In the genomic region with DNA sequence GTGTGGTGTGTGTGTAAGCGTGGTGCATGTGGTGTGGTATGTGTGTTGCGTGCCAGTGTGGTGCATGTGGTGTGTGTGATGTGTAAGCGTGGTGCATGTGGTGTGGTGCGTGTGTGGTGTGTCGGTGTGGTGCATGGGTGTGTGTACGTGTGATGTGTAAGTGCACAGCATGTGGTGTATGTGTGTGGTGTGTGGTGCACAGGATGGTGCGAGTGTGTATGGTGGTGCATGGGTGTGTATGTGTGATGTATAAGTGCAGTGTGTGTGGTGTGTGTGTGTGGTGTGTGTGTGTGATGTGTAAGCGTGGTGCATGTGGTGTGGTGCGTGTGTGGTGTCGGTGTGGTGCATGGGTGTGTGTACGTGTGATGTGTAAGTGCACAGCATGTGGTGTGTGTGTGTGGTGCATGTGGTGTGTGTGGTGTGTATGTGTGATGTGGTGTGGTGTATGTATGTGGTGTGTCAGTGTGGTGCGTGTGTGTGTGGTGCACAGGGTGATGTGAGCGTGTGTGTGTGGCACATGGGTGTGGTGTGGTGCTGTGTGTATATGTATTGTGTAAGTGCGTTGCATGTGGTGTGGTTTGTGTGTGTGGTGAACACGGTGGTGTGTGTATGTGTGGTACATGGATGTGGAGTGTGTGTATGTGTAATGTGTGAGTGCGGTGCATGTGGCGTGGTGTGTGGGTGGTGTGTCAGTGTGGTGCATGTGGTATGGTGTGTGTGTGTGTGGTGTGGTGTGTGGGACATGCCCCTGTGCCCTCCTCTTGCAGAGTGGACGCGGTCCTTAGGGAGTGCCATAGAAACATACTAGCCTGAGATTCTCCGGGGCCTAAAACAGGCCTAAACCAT, we compare ENCODE assay signal across 9 cellular contexts. TPM values are rescaled to one million over a fixed set of nuclear protein-coding genes. Genes with fewer than 3 reads are reported as not detected.
DNase-seq lines count a peak whose midpoint lies in the region; ATAC-seq, FAIRE-seq and TF ChIP-seq lines count a peak whose summit lies in the region.
"Had no signal": no experiment of that assay in that cellular context is flagged by ENCODE, and none has a peak within 500 bp of the region (broad histone marks: within the 10 kb centered on the region; RNA-seq: fewer than 3 reads in every experiment).

No MANE protein-coding gene starts in this region.

- H3K27ac Mint-ChIP-seq in activated T-helper 1 cell treated with anti-CD3 and anti-CD28 coated beads, Interleukin-12 subunit alpha, Interleukin-12 subunit beta, Interleukin-2, Interleukin-4 antibody, amounts not matched to agents 30 ng/mL and 10 ng/mL and 1 ng/mL, durations not matched to agents 14 hours and 24 hours and 36 hours: peak overlapping the region; percentile 4

- in situ Hi-C loops in HepG2 (cut with HindIII; ENCODE audit: extremely low pct_ligation_motif_present, low pct_unique_long_range_greater_than_20kb): loop anchor here (10.0 kb wide), 1 partner anchor 160 kb away; no protein-coding TSS in a partner anchor

- H3K4me2 ChIP-seq in HepG2 (ENCODE audit: low read depth, low read length): peak overlapping the region; percentile 70

- no peak for TF ChIP-seq RAD21 in HepG2 (CRISPR knock-in tag; IDR thresholded peaks at IDR 0.05)

- H3K4me3 Mint-ChIP-seq in activated T-helper 1 cell treated with anti-CD3 and anti-CD28 coated beads, Interleukin-12 subunit alpha, Interleukin-12 subunit beta, Interleukin-2, Interleukin-4 antibody, amounts not matched to agents 30 ng/mL and 10 ng/mL and 1 ng/mL, durations not matched to agents 14 hours and 24 hours and 36 hours: peak overlapping the region; percentile 57

- CTCF ChIA-PET in HepG2 (lab: Yijun Ruan, JAX; ENCODE audit: low intra/inter-chr PET ratio, low total read pairs): no interaction called here

- TF ChIP-seq EP300 in HepG2 (IDR thresholded peaks at IDR 0.05; ENCODE audit: low read depth in 2 of 2, low read length in 2 of 2) (no peak), HepG2 (CRISPR knock-in tag; IDR thresholded peaks at IDR 0.05; ENCODE audit: borderline replicate concordance) (no peak)

- H3K9ac ChIP-seq in HepG2 (ENCODE audit: insufficient read depth, low read depth, low read length): no peak overlapping the region; the same call in 1 of the 2 replicates
- H3K9ac ChIP-seq in kidney (ENCODE audit: low read length in 2 of 2): no peak overlapping the region

- ATAC-seq in HepG2 (no peak), right lobe of liver (no peak), HG03196 (IDR thresholded peaks at IDR 0.05; ENCODE audit: unreplicated experiment) (no peak), GM21515 (IDR thresholded peaks at IDR 0.05; ENCODE audit: unreplicated experiment) (no peak)

- BruUV-seq in HepG2 (replicated peaks; lab: Mats Ljungman, UMichigan): no TSS peak

- 91% methylated on average over 19 of the region's 20 CpGs for whole genome bisulfite sequencing in HepG2 (ENCODE audit: low lambda C conversion rate)
- 92% methylated on average over 16 of the region's 20 CpGs for WGBS in right lobe of liver (ENCODE audit: insufficient coverage, low coverage, low lambda C conversion rate, missing lambda C conversion rate)

- POLR2A ChIA-PET in HepG2 (lab: Yijun Ruan, JAX): no interaction called here

- FAIRE-seq in HepG2 (lab: Jason Lieb, UNC) (no peak), kidney (lab: Jason Lieb, UNC) (no peak)
- FAIRE-seq: colon had no signal

- H3K9me3 ChIP-seq in HepG2 (ENCODE audit: low read length): no peaks in the 10 kb centered on the region
- H3K9me3 ChIP-seq in right lobe of liver: no peaks in the 10 kb centered on the region
- H3K9me3 ChIP-seq in kidney (ENCODE audit: control insufficient read depth in 1 of 2, low read length in 2 of 2): no peaks in the 10 kb centered on the region

- H3K4me1 ChIP-seq in HepG2 (ENCODE audit: insufficient read depth, low read length): peaks cover 78% of the 10 kb centered on the region
- peaks cover 0 to 8% (median 0%) of the 10 kb centered on the region in 4 donors for H3K4me1 ChIP-seq in right lobe of liver
- peaks cover 11 to 30% of the 10 kb centered on the region in 2 donors for H3K4me1 ChIP-seq in kidney (ENCODE audit: control insufficient read depth in 1 of 2, insufficient read depth in 1 of 2, low read depth in 1 of 2, low read length in 2 of 2)

- no peak for TF ChIP-seq CTCF in HepG2 (CRISPR knock-in tag; IDR thresholded peaks at IDR 0.05)
- TF ChIP-seq CTCF in right lobe of liver (IDR thresholded peaks at IDR 0.05): no peak
- no peak for TF ChIP-seq CTCF in kidney (IDR thresholded peaks at IDR 0.05; ENCODE audit: borderline replicate concordance, extremely low read depth, insufficient read depth)

- TF ChIP-seq POLR2A in HepG2 (IDR thresholded peaks at IDR 0.05; ENCODE audit: insufficient read depth in 1 of 2, low read depth in 2 of 2, low read length in 2 of 2) (no peak), right lobe of liver (IDR thresholded peaks at IDR 0.05) (no peak)

- no peak overlapping the region for H2AFZ ChIP-seq in HepG2 (ENCODE audit: low read length)

- no peaks in the 10 kb centered on the region for H4K20me1 ChIP-seq in HepG2 (ENCODE audit: insufficient read depth, low read length)

- H3K36me3 ChIP-seq in HepG2 (replicated peaks in 1 of 2; ENCODE audit: control insufficient read depth in 1 of 2, insufficient read depth in 2 of 2, low read length in 2 of 2) (no peaks in the 10 kb centered on the region), right lobe of liver (no peaks in the 10 kb centered on the region), kidney (ENCODE audit: control insufficient read depth in 1 of 2, insufficient read depth in 2 of 2, low read length in 2 of 2) (no peaks in the 10 kb centered on the region)

- peaks cover 15% of the 10 kb centered on the region for H3K79me2 ChIP-seq in HepG2 (ENCODE audit: insufficient read depth, low read length)

- peaks cover 18% of the 10 kb centered on the region for H3K27me3 Mint-ChIP-seq in activated T-helper 1 cell treated with anti-CD3 and anti-CD28 coated beads, Interleukin-12 subunit alpha, Interleukin-12 subunit beta, Interleukin-2, Interleukin-4 antibody, amounts not matched to agents 30 ng/mL and 10 ng/mL and 1 ng/mL, durations not matched to agents 14 hours and 24 hours and 36 hours (ENCODE audit: insufficient read depth)

- DNase-seq in HepG2 (ENCODE audit: low spot score): no peak
- DNase-seq in right lobe of liver: no peak
- DNase-seq in activated T-helper 1 cell treated with anti-CD3 and anti-CD28 coated beads, Interleukin-12 subunit alpha, Interleukin-12 subunit beta, Interleukin-2, Interleukin-4 antibody, amounts not matched to agents 30 ng/mL and 10 ng/mL and 1 ng/mL, durations not matched to agents 14 hours and 24 hours and 36 hours (ENCODE audit: low spot score): no peak
- DNase-seq in kidney: peak; percentile 29
- no peak for DNase-seq in DMS53 treated with DMSO at 0.1 percent for 48 hours (lab: John Stamatoyannopoulos, UW; ENCODE audit: unreplicated experiment)
- DNase-seq in stimulated activated CD4-positive, alpha-beta T cell treated with anti-CD3 and anti-CD28 coated beads, Interleukin-2, amount 100 ng/mL, for 48 hours: no peak

- peaks cover 6% of the 10 kb centered on the region for H3K4me1 Mint-ChIP-seq in activated T-helper 1 cell treated with anti-CD3 and anti-CD28 coated beads, Interleukin-12 subunit alpha, Interleukin-12 subunit beta, Interleukin-2, Interleukin-4 antibody, amounts not matched to agents 30 ng/mL and 10 ng/mL and 1 ng/mL, durations not matched to agents 14 hours and 24 hours and 36 hours (ENCODE audit: low read depth)

- intact Hi-C loops in HepG2 (cut with micrococcal nuclease; ENCODE audit: unreplicated experiment): no loop called here
- intact Hi-C loops in right lobe of liver (cut with DNase I): no loop called here
- intact Hi-C loops in activated T-helper 1 cell treated with anti-CD3 and anti-CD28 coated beads, Interleukin-12 subunit alpha, Interleukin-12 subunit beta, Interleukin-2, Interleukin-4 antibody, amounts not matched to agents 30 ng/mL and 10 ng/mL and 1 ng/mL, durations not matched to agents 14 hours and 24 hours and 36 hours (cut with micrococcal nuclease): loop anchor here (1.0 kb wide), 1 partner anchor 53 kb away; no protein-coding TSS in a partner anchor
- intact Hi-C loops in kidney (cut with DNase I): no loop called here

- H3K4me3 ChIP-seq in HepG2 (replicated peaks in 1 of 3; ENCODE audit: insufficient read depth in 1 of 3, low read depth in 2 of 3, low read length in 3 of 3): no peak overlapping the region; a peak in 1 of 6 replicates
- H3K4me3 ChIP-seq in right lobe of liver: no peak overlapping the region
- no peak overlapping the region for H3K4me3 ChIP-seq in kidney (ENCODE audit: low read length in 2 of 2)

- no peaks in the 10 kb centered on the region for H3K9me3 Mint-ChIP-seq in activated T-helper 1 cell treated with anti-CD3 and anti-CD28 coated beads, Interleukin-12 subunit alpha, Interleukin-12 subunit beta, Interleukin-2, Interleukin-4 antibody, amounts not matched to agents 30 ng/mL and 10 ng/mL and 1 ng/mL, durations not matched to agents 14 hours and 24 hours and 36 hours

- H3K36me3 Mint-ChIP-seq in activated T-helper 1 cell treated with anti-CD3 and anti-CD28 coated beads, Interleukin-12 subunit alpha, Interleukin-12 subunit beta, Interleukin-2, Interleukin-4 antibody, amounts not matched to agents 30 ng/mL and 10 ng/mL and 1 ng/mL, durations not matched to agents 14 hours and 24 hours and 36 hours (ENCODE audit: low read depth): no peaks in the 10 kb centered on the region

- H3K27ac ChIP-seq in HepG2 (ENCODE audit: extremely low read length, insufficient read depth, low read length): no peak overlapping the region
- no peak overlapping the region for H3K27ac ChIP-seq in right lobe of liver
- no peak overlapping the region for H3K27ac ChIP-seq in kidney (ENCODE audit: low read depth in 2 of 2, low read length in 2 of 2)

- H3K27me3 ChIP-seq in HepG2 (ENCODE audit: control insufficient read depth in 1 of 2, insufficient read depth in 2 of 2, low read length in 2 of 2): no peaks in the 10 kb centered on the region
- no peaks in the 10 kb centered on the region for H3K27me3 ChIP-seq in right lobe of liver

RNA-seq across cellular contexts. Expression of gene C2CD2, which starts 1.1 kb away (rescaled TPM):
- total RNA-seq in HepG2 (2016; rRNA removed; fragmentation: Illumina TruSeq; extraction: Trizol) (10.4 and 12.5 TPM in 2 replicates), right lobe of liver (10 to 100 TPM in 1 of 6 experiments, 1 to 10 TPM in 5; 7.3 to 11.4 (median 8.3) TPM), kidney (25.6 TPM)
- total RNA-seq in HepG2 (2016; cell fraction: cytosol; rRNA removed; fragmentation: Illumina TruSeq; extraction: Trizol; ENCODE audit: low read depth): 7.3 and 11.5 TPM in 2 replicates
- 10.9 and 12.2 TPM in 2 replicates for total RNA-seq in HepG2 (2016; cell fraction: insoluble cytoplasmic fraction; rRNA removed; fragmentation: Illumina TruSeq; extraction: Trizol)
- 9.5 and 12.2 TPM in 2 replicates for total RNA-seq in HepG2 (2016; cell fraction: membrane; rRNA removed; fragmentation: Illumina TruSeq; extraction: Trizol)
- 14.5 and 19.4 TPM in 2 replicates for total RNA-seq in HepG2 (2016; cell fraction: nucleus; rRNA removed; fragmentation: Illumina TruSeq; extraction: Trizol)
- polyA plus RNA-seq in HepG2 (2011; rRNA removed) (19.5 and 19.7 TPM in 2 replicates), kidney (ENCODE audit: insufficient read depth, low read depth, low replicate concordance) (7.6 TPM)
- 11.6 and 12.9 TPM in 2 replicates for polyA plus RNA-seq in HepG2 (2011; cell fraction: cytosol; rRNA removed)
- 29.5 and 36.3 TPM in 2 replicates for polyA plus RNA-seq in HepG2 (2011; cell fraction: nucleus; rRNA removed)
- polyA plus RNA-seq in HepG2 (2012): 8.1 and 8.7 TPM in 2 replicates
- 1.3 and 1.9 TPM in 2 replicates for polyA plus RNA-seq in HepG2 (2016; cell fraction: cytosol; fragmentation: Illumina TruSeq; extraction: Trizol; ENCODE audit: low read depth)
- 7.6 and 8.0 TPM in 2 replicates for polyA plus RNA-seq in HepG2 (2016; cell fraction: insoluble cytoplasmic fraction; fragmentation: Illumina TruSeq; extraction: Trizol; ENCODE audit: low read depth)
- 3.9 and 4.6 TPM in 2 replicates for polyA plus RNA-seq in HepG2 (2016; cell fraction: membrane; fragmentation: Illumina TruSeq; extraction: Trizol; ENCODE audit: low read depth)
- polyA plus RNA-seq in HepG2 (2016; cell fraction: nucleus; fragmentation: Illumina TruSeq; extraction: Trizol; ENCODE audit: insufficient read depth, low read depth): 22.5 and 23.5 TPM in 2 replicates
- 80.5 and 82.8 TPM in 2 replicates for polyA minus RNA-seq in HepG2 (2011; rRNA and poly(A)+ RNA removed; ENCODE audit: low replicate concordance)
- 15.5 and 21.5 TPM in 2 replicates for polyA minus RNA-seq in HepG2 (2011; cell fraction: cytosol; rRNA and poly(A)+ RNA removed)
- polyA minus RNA-seq in HepG2 (2011; cell fraction: nucleus; rRNA and poly(A)+ RNA removed): 34.5 and 38.3 TPM in 2 replicates
- 9.5 and 10.2 TPM in 2 replicates for total RNA-seq in activated T-helper 1 cell treated with anti-CD3 and anti-CD28 coated beads, Interleukin-12 subunit alpha, Interleukin-12 subunit beta, Interleukin-2, Interleukin-4 antibody, amounts not matched to agents 30 ng/mL and 10 ng/mL and 1 ng/mL, durations not matched to agents 14 hours and 24 hours and 36 hours

RNA-seq across cellular contexts. Expression of gene ZBTB21, which starts 55.3 kb away (rescaled TPM):
- 6.1 and 7.7 TPM in 2 replicates for total RNA-seq in HepG2 (2016; rRNA removed; fragmentation: Illumina TruSeq; extraction: Trizol)
- 0.97 and 1.3 TPM in 2 replicates for total RNA-seq in HepG2 (2016; cell fraction: cytosol; rRNA removed; fragmentation: Illumina TruSeq; extraction: Trizol; ENCODE audit: low read depth)
- 5.5 and 8.3 TPM in 2 replicates for total RNA-seq in HepG2 (2016; cell fraction: insoluble cytoplasmic fraction; rRNA removed; fragmentation: Illumina TruSeq; extraction: Trizol)
- 3.0 and 3.4 TPM in 2 replicates for total RNA-seq in HepG2 (2016; cell fraction: membrane; rRNA removed; fragmentation: Illumina TruSeq; extraction: Trizol)
- total RNA-seq in HepG2 (2016; cell fraction: nucleus; rRNA removed; fragmentation: Illumina TruSeq; extraction: Trizol): 8.5 and 10.3 TPM in 2 replicates
- 2.5 and 4.5 TPM in 2 replicates for polyA plus RNA-seq in HepG2 (2011; rRNA removed)
- 1.6 and 2.3 TPM in 2 replicates for polyA plus RNA-seq in HepG2 (2011; cell fraction: cytosol; rRNA removed)
- polyA plus RNA-seq in HepG2 (2011; cell fraction: nucleus; rRNA removed): 4.3 and 8.3 TPM in 2 replicates
- 3.7 and 5.1 TPM in 2 replicates for polyA plus RNA-seq in HepG2 (2012)
- 0.25 TPM in 2 replicates for polyA plus RNA-seq in HepG2 (2016; cell fraction: cytosol; fragmentation: Illumina TruSeq; extraction: Trizol; ENCODE audit: low read depth)
- 5.7 and 5.8 TPM in 2 replicates for polyA plus RNA-seq in HepG2 (2016; cell fraction: insoluble cytoplasmic fraction; fragmentation: Illumina TruSeq; extraction: Trizol; ENCODE audit: low read depth)
- 0.60 and 0.90 TPM in 2 replicates for polyA plus RNA-seq in HepG2 (2016; cell fraction: membrane; fragmentation: Illumina TruSeq; extraction: Trizol; ENCODE audit: low read depth)
- 8.0 and 9.0 TPM in 2 replicates for polyA plus RNA-seq in HepG2 (2016; cell fraction: nucleus; fragmentation: Illumina TruSeq; extraction: Trizol; ENCODE audit: insufficient read depth, low read depth)
- 6.1 and 21.7 TPM in 2 replicates for polyA minus RNA-seq in HepG2 (2011; rRNA and poly(A)+ RNA removed; ENCODE audit: low replicate concordance)
- 4.0 and 6.0 TPM in 2 replicates for polyA minus RNA-seq in HepG2 (2011; cell fraction: cytosol; rRNA and poly(A)+ RNA removed)
- 14.5 and 16.0 TPM in 2 replicates for polyA minus RNA-seq in HepG2 (2011; cell fraction: nucleus; rRNA and poly(A)+ RNA removed)
- total RNA-seq in right lobe of liver: 10 to 100 TPM in 4 of 6 experiments, 1 to 10 TPM in 2; 3.0 to 28.5 (median 11.2) TPM
- 31.8 and 33.8 TPM in 2 replicates for total RNA-seq in activated T-helper 1 cell treated with anti-CD3 and anti-CD28 coated beads, Interleukin-12 subunit alpha, Interleukin-12 subunit beta, Interleukin-2, Interleukin-4 antibody, amounts not matched to agents 30 ng/mL and 10 ng/mL and 1 ng/mL, durations not matched to agents 14 hours and 24 hours and 36 hours
- 16.0 TPM for total RNA-seq in kidney
- polyA plus RNA-seq in kidney (ENCODE audit: insufficient read depth, low read depth, low replicate concordance): 2.3 TPM
